ENCODE assay signal across 8 cellular contexts in the genomic region with DNA sequence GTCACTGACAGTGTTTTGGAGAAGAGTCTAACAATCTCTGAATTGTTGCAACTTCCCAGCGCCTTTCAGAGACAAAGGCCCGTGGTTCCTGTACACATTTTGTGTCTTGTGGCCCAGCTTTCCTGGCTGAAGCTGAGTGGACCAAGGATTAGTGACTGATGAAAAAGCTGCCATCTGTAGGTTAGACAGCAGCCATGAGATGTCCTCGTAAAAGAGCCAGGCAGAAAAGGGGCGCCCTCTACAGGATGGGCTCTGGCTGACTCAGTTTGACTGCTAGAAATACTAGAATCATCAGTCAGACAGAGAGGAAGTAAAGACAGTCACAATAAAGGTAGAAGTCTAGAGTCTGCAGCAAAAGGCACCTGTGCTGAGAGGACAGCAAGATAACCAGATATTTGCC. TPM values are rescaled to one million over a fixed set of nuclear protein-coding genes. Genes with fewer than 3 reads are reported as not detected.
A peak's percentile ranks its signal among the peaks of the same experiment; 100 is the strongest.
DNase-seq lines count a peak whose midpoint lies in the region; ATAC-seq, FAIRE-seq and TF ChIP-seq lines count a peak whose summit lies in the region.

No MANE protein-coding gene starts in this region.

- H2AFZ ChIP-seq in hepatocyte: peak overlapping the region; percentile 6

- ATAC-seq in activated T-cell treated with anti-CD3 and anti-CD28 coated beads, Interleukin-2, amount 50 U/mL, for 72 hours (replicated peaks in 1 of 2): peak; percentile 75 to 84
- ATAC-seq in HG02678 (IDR thresholded peaks at IDR 0.05; ENCODE audit: unreplicated experiment) (no peak), HG02970 (IDR thresholded peaks at IDR 0.05; ENCODE audit: low FRiP score, unreplicated experiment) (no peak)

- DNase-seq in A172 (ENCODE audit: low spot score) (peak; percentile 70), GM12891 (ENCODE audit: insufficient read length, low spot score) (no peak), OCI-M1 (lab: John Stamatoyannopoulos, UW) (peak; percentile 87), hepatocyte (ENCODE audit: low spot score) (peak; percentile 23)
- peak; percentile 64 to 70 for DNase-seq in activated T-cell treated with anti-CD3 and anti-CD28 coated beads, Interleukin-2, amount 50 U/mL, for 72 hours
- DNase-seq in stimulated activated CD4-positive, alpha-beta T cell treated with anti-CD3 and anti-CD28 coated beads, Interleukin-4, amount 100 ng/mL, for 1 hour: peak; percentile 29

- no peaks in the 10 kb centered on the region for H3K4me1 Mint-ChIP-seq in activated T-cell treated with anti-CD3 and anti-CD28 coated beads, Interleukin-2, amount 50 U/mL, for 72 hours (ENCODE audit: low read depth)

- no peaks in the 10 kb centered on the region for H3K36me3 Mint-ChIP-seq in activated T-cell treated with anti-CD3 and anti-CD28 coated beads, Interleukin-2, amount 50 U/mL, for 72 hours (ENCODE audit: insufficient read depth in 2 of 2)

- H3K27me3 ChIP-seq in hepatocyte: no peaks in the 10 kb centered on the region

- H3K27ac ChIP-seq in hepatocyte: peak overlapping the region; percentile 83

- no peaks in the 10 kb centered on the region for H3K9me2 ChIP-seq in hepatocyte (replicated peaks; ENCODE audit: insufficient read depth)

- no peaks in the 10 kb centered on the region for H3K9me3 Mint-ChIP-seq in activated T-cell treated with anti-CD3 and anti-CD28 coated beads, Interleukin-2, amount 50 U/mL, for 72 hours

- no peaks in the 10 kb centered on the region for H3K9me3 ChIP-seq in hepatocyte (ENCODE audit: low read depth)

- H3K4me1 ChIP-seq in hepatocyte (ENCODE audit: insufficient read depth): peaks cover 22% of the 10 kb centered on the region

- H3K36me3 ChIP-seq in hepatocyte (replicated peaks; ENCODE audit: insufficient read depth, low read depth): no peaks in the 10 kb centered on the region

- no peaks in the 10 kb centered on the region for H3K27me3 Mint-ChIP-seq in activated T-cell treated with anti-CD3 and anti-CD28 coated beads, Interleukin-2, amount 50 U/mL, for 72 hours (ENCODE audit: low read depth)

- 62% methylated on average over 4 of the region's 4 CpGs for whole genome bisulfite sequencing in hepatocyte (ENCODE audit: low lambda C conversion rate, missing lambda C conversion rate)

- no peak overlapping the region for H3K4me3 Mint-ChIP-seq in activated T-cell treated with anti-CD3 and anti-CD28 coated beads, Interleukin-2, amount 50 U/mL, for 72 hours

- no peak overlapping the region for H3K4me2 ChIP-seq in hepatocyte

- H3K27ac Mint-ChIP-seq in activated T-cell treated with anti-CD3 and anti-CD28 coated beads, Interleukin-2, amount 50 U/mL, for 72 hours: no peak overlapping the region

- no peaks in the 10 kb centered on the region for H3K79me2 ChIP-seq in hepatocyte

- no peaks in the 10 kb centered on the region for H4K20me1 ChIP-seq in hepatocyte (ENCODE audit: insufficient read depth, poor library complexity, severe bottlenecking)

- H3K4me3 ChIP-seq in hepatocyte: no peak overlapping the region

- peak; percentile 79 for FAIRE-seq in GM12891 (lab: Jason Lieb, UNC)

- no peak for TF ChIP-seq POLR2A in GM12891 (IDR thresholded peaks at IDR 0.05; ENCODE audit: low read depth, low read length)

- TF ChIP-seq CTCF in hepatocyte (IDR thresholded peaks at IDR 0.05; ENCODE audit: poor library complexity): peak; percentile 36

TF ChIP-seq in GM12891, 5 proteins besides CTCF, POLR2A, EP300 and RAD21:
- TF ChIP-seq POU2F2 (IDR thresholded peaks at IDR 0.05; ENCODE audit: low read depth, low read length) (no peak), SPI1 (IDR thresholded peaks at IDR 0.05; ENCODE audit: low read depth, low read length) (peak; percentile 37; the same call in 1 of the 2 replicates), PAX5 (IDR thresholded peaks at IDR 0.05; ENCODE audit: insufficient read depth, low read length, severe bottlenecking) (no peak), POLR2AphosphoS5 (IDR thresholded peaks at IDR 0.05; ENCODE audit: low read depth, low read length) (no peak)
TF ChIP-seq in GM12891: peak in this region for 1.

RNA-seq across cellular contexts. Expression of a gene that starts 26.5 kb away (rescaled TPM):
- total RNA-seq in A172 (2014; rRNA removed; shearing (Covaris generic)): 28.4 and 32.7 TPM in 2 replicates
- 6.9 TPM for polyA plus RNA-seq in GM12891 (2012; ENCODE audit: low read depth, missing spikeins)
- 10 to 100 TPM; 26.4 to 26.9 TPM for total RNA-seq in activated T-cell treated with anti-CD3 and anti-CD28 coated beads, Interleukin-2, amount 50 U/mL, for 72 hours
- total RNA-seq in hepatocyte: 37.4 and 45.9 TPM in 2 replicates
- polyA plus RNA-seq in hepatocyte: 8.4 and 11.4 TPM in 2 replicates

Comparison
In these comparisons a context has a peak if more than half of its experiments do, and no peak if none do; other contexts are left out.
1. ATAC-seq: peak in activated T-cell treated with anti-CD3 and anti-CD28 coated beads, Interleukin-2, amount 50 U/mL, for 72 hours (2 of 2); none in HG02678 (single experiment) and HG02970 (single experiment).